Comparison of ENCODE assay signal across 32 cellular contexts in genomic region chr5:170416526-170416925, GRCh38. TPM values are rescaled to one million over a fixed set of nuclear protein-coding genes. Genes with fewer than 3 reads are reported as not detected.
"Had no signal": no experiment of that assay in that cellular context is flagged by ENCODE, and none has a peak within 500 bp of the region (broad histone marks: within the 10 kb centered on the region; RNA-seq: fewer than 3 reads in every experiment).

No MANE protein-coding gene starts in this region.

- H3K9me3 ChIP-seq: SJSA1 had no signal

- H3K9me3 Mint-ChIP-seq: activated T-cell treated with anti-CD3 and anti-CD28 coated beads, Interleukin-2, amount 50 U/mL, for 4 hours; central memory CD8-positive, alpha-beta T cell; T-helper 1 cell treated with Interleukin-12 subunit alpha and Interleukin-12 subunit beta and Interleukin-4 antibody, amounts not matched to agents 30 μg/mL and 1 μg/mL, for 36 hours; WTC11 had no signal

- H3K27ac ChIP-seq: SJSA1 had no signal

- H3K36me3 Mint-ChIP-seq: brain, WTC11 had no signal

- H3K4me3 ChIP-seq: SJSA1 had no signal

- ATAC-seq: activated T-cell treated with anti-CD3 and anti-CD28 coated beads, Interleukin-2, amount 50 U/mL, for 4 hours; PC-3; SK-N-SH treated with all-trans-retinoic acid at 6 μM for 48 hours; WTC11 had no signal

- H3K4me1 ChIP-seq: SJSA1 had no signal

- FAIRE-seq: astrocyte, RCC 7860 had no signal

- H3K36me3 ChIP-seq: SJSA1 had no signal

- H3K4me3 Mint-ChIP-seq: activated T-cell treated with anti-CD3 and anti-CD28 coated beads, Interleukin-2, amount 50 U/mL, for 4 hours; brain; central memory CD8-positive, alpha-beta T cell; T-helper 1 cell treated with Interleukin-12 subunit alpha and Interleukin-12 subunit beta and Interleukin-4 antibody, amounts not matched to agents 30 μg/mL and 1 μg/mL, for 36 hours; WTC11 had no signal

- H3K27me3 ChIP-seq: SJSA1 had no signal

- DNase-seq: activated CD4-positive, alpha-beta T cell treated with anti-CD3 and anti-CD28 coated beads for 48 hours; activated CD4-positive, alpha-beta T cell treated with anti-CD3 and anti-CD28 coated beads, Interleukin-2, amount 50 U/mL, for 4 hours; activated CD4-positive, CD25-positive, alpha-beta regulatory T cell treated with anti-CD3 and anti-CD28 coated beads, Interleukin-2, amount 50 U/mL, for 72 hours; activated CD8-positive, alpha-beta memory T cell treated with anti-CD3 and anti-CD28 coated beads for 24 hours; activated effector memory CD4-positive, alpha-beta T cell treated with anti-CD3 and anti-CD28 coated beads, Interleukin-2, amount 50 U/mL, for 16 hours; activated naive CD4-positive, alpha-beta T cell treated with Interleukin-2 at 50 U/mL for 16 hours; activated T-cell treated with anti-CD3 and anti-CD28 coated beads, Interleukin-2, amount 50 U/mL, for 4 hours; amygdala; KG1; NCI-H1092; NCI-H1417; NCI-H1694; NCI-H2029; NCI-H2107; NCI-H2171 treated with DMSO at 0.1 percent for 48 hours; NCI-H345; NCI-H510A; NCI-H526 treated with DMSO at 0.1 percent for 48 hours; NCI-H82; PC-3; SHP77; SW 1271; T-helper 9 cell had no signal

- H3K27ac Mint-ChIP-seq: brain; T-helper 1 cell treated with Interleukin-12 subunit alpha and Interleukin-12 subunit beta and Interleukin-4 antibody, amounts not matched to agents 30 μg/mL and 1 μg/mL, for 36 hours; WTC11 had no signal

RNA-seq across cellular contexts. Expression of gene KCNMB1, which starts 27.4 kb away (rescaled TPM):
- total RNA-seq: LHCN-M2, PC-3 had no signal
